In genomic region chr17:18043491-18043890, GRCh38 we compare ENCODE assay signal across 11 cellular contexts. TPM values are rescaled to one million over a fixed set of nuclear protein-coding genes. Genes with fewer than 3 reads are reported as not detected.
DNase-seq lines count a peak whose midpoint lies in the region; ATAC-seq and TF ChIP-seq lines count a peak whose summit lies in the region.
"Had no signal": no experiment of that assay in that cellular context is flagged by ENCODE, and none has a peak within 500 bp of the region (broad histone marks: within the 10 kb centered on the region; RNA-seq: fewer than 3 reads in every experiment).

No MANE protein-coding gene starts in this region.

- H3K27me3 ChIP-seq in PC-9 (ENCODE audit: insufficient read depth, low read depth): no peaks in the 10 kb centered on the region

- CTCF ChIA-PET in PC-9 (lab: Charles Lee): no interaction called here

- no peak overlapping the region for H3K27ac ChIP-seq in PC-9

- no peak overlapping the region for H3K4me3 ChIP-seq in PC-9
- H3K4me3 ChIP-seq in epithelial cell of proximal tubule (ENCODE audit: low read depth, low read length): no peak overlapping the region

- no peak overlapping the region for H2AFZ ChIP-seq in PC-9

- H3K36me3 Mint-ChIP-seq in natural killer cell: no peaks in the 10 kb centered on the region

- H3K4me1 ChIP-seq in PC-9 (replicated peaks; ENCODE audit: insufficient read depth): peaks cover 24% of the 10 kb centered on the region

- POLR2A ChIA-PET in PC-9 (lab: Charles Lee; ENCODE audit: unreplicated experiment): interaction anchor here (0.7 kb wide), 1 partner anchor 334 kb away, joined by 3 read pairs; no protein-coding TSS in a partner anchor

- DNase-seq in NOMO-1 treated with DMSO at 0.1 percent for 48 hours (lab: John Stamatoyannopoulos, UW; ENCODE audit: unreplicated experiment): peak; percentile 18
- no peak for DNase-seq in NOMO-1 treated with dmso at 0.1 percent for 144 hours (lab: John Stamatoyannopoulos, UW; ENCODE audit: unreplicated experiment)
- no peak for DNase-seq in PC-9
- no peak for DNase-seq in epithelial cell of proximal tubule (ENCODE audit: low read depth)
- DNase-seq in superior temporal gyrus (ENCODE audit: extremely low spot score): peak; percentile 70
- no peak for DNase-seq in natural killer cell
- DNase-seq: activated CD4-positive, alpha-beta T cell treated with anti-CD3 and anti-CD28 coated beads for 48 hours; CD8-positive, alpha-beta T cell; stimulated activated naive CD8-positive, alpha-beta T cell treated with anti-CD3 and anti-CD28 coated beads, Interleukin-15, Interleukin-2, amounts not matched to agents 100 U/mL and 50 U/mL, for 24 hours had no signal

- peaks cover 30 to 36% of the 10 kb centered on the region in 2 donors for H3K4me1 Mint-ChIP-seq in natural killer cell

- H3K79me2 ChIP-seq in PC-9 (ENCODE audit: low read depth): peaks cover 28% of the 10 kb centered on the region

- TF ChIP-seq CTCF in PC-9 (conservative IDR thresholded peaks at IDR 0.05): peak; percentile 58
- peak; percentile 30 for TF ChIP-seq CTCF in epithelial cell of proximal tubule (conservative IDR thresholded peaks at IDR 0.05; ENCODE audit: low read depth, low read length)
- no peak for TF ChIP-seq CTCF in natural killer cell (IDR thresholded peaks at IDR 0.05)

- H3K27me3 Mint-ChIP-seq in natural killer cell (ENCODE audit: low read depth in 2 of 2): no peaks in the 10 kb centered on the region

- no peak overlapping the region for H3K4me3 Mint-ChIP-seq in natural killer cell
- H3K4me3 Mint-ChIP-seq: CD8-positive, alpha-beta T cell had no signal

- H3K9me3 ChIP-seq in PC-9 (ENCODE audit: insufficient read depth, low read depth): no peaks in the 10 kb centered on the region

- ATAC-seq in GM21423 (IDR thresholded peaks at IDR 0.05; ENCODE audit: unreplicated experiment): no peak
- no peak for ATAC-seq in natural killer cell
- no peak for ATAC-seq in HG02678 (IDR thresholded peaks at IDR 0.05; ENCODE audit: unreplicated experiment)
- ATAC-seq: CD8-positive, alpha-beta T cell; stimulated activated naive CD8-positive, alpha-beta T cell treated with anti-CD3 and anti-CD28 coated beads, Interleukin-15, Interleukin-2, amounts not matched to agents 100 U/mL and 50 U/mL, for 24 hours had no signal

- H3F3A ChIP-seq in PC-9 (ENCODE audit: insufficient read depth, low read depth): peaks cover 4% of the 10 kb centered on the region; the same call in 1 of the 2 replicates

- H3K4me2 ChIP-seq in PC-9: no peak overlapping the region

- no peak overlapping the region for H3K27ac Mint-ChIP-seq in natural killer cell
- H3K27ac Mint-ChIP-seq: CD8-positive, alpha-beta T cell had no signal

- no peaks in the 10 kb centered on the region for H3K36me3 ChIP-seq in PC-9 (ENCODE audit: low read depth)

- H3K9me3 Mint-ChIP-seq in natural killer cell: no peaks in the 10 kb centered on the region
- H3K9me3 Mint-ChIP-seq: CD8-positive, alpha-beta T cell had no signal

- H4K20me1 ChIP-seq in PC-9 (ENCODE audit: insufficient read depth): no peaks in the 10 kb centered on the region

- no TSS peak for BruUV-seq in PC-9 (replicated peaks; lab: Mats Ljungman, UMichigan)

- intact Hi-C loops in PC-9 (cut with micrococcal nuclease; ENCODE audit: unreplicated experiment) (no loop called here), natural killer cell (cut with micrococcal nuclease) (no loop called here)

- no peaks in the 10 kb centered on the region for H3K9me2 ChIP-seq in PC-9 (ENCODE audit: insufficient read depth)

RNA-seq across cellular contexts. Expression of gene GID4, which starts 4.3 kb away (rescaled TPM):
- total RNA-seq in PC-9 (2021) (16.9 and 19.0 TPM in 2 replicates), epithelial cell of proximal tubule (4.8 and 7.0 TPM in 2 replicates), natural killer cell (1 to 10 TPM; 6.6 to 10.0 (median 6.9) TPM)

RNA-seq across cellular contexts. Expression of gene ATPAF2, which starts 4.5 kb away (rescaled TPM):
- 44.5 and 61.7 TPM in 2 replicates for total RNA-seq in PC-9 (2021)
- 10.2 and 19.5 TPM in 2 replicates for total RNA-seq in epithelial cell of proximal tubule
- 10 to 100 TPM; 31.4 to 43.4 (median 41.5) TPM for total RNA-seq in natural killer cell

RNA-seq across cellular contexts. Expression of gene DRG2, which starts 44.3 kb away (rescaled TPM):
- 62.4 and 66.9 TPM in 2 replicates for total RNA-seq in PC-9 (2021)
- 35.3 and 57.5 TPM in 2 replicates for total RNA-seq in epithelial cell of proximal tubule
- total RNA-seq in natural killer cell: 10 to 100 TPM; 53.3 to 69.2 (median 62.7) TPM

Comparison
In these comparisons a context has a peak if more than half of its experiments do, and no peak if none do; other contexts are left out.
1. DNase-seq: peak in NOMO-1 treated with DMSO at 0.1 percent for 48 hours (single experiment) and superior temporal gyrus (single experiment); none in NOMO-1 treated with dmso at 0.1 percent for 144 hours (single experiment), PC-9 (0 of 2), epithelial cell of proximal tubule (single experiment) and natural killer cell (single experiment).